ENCODE assay signal across 6 cellular contexts in the genomic region with DNA sequence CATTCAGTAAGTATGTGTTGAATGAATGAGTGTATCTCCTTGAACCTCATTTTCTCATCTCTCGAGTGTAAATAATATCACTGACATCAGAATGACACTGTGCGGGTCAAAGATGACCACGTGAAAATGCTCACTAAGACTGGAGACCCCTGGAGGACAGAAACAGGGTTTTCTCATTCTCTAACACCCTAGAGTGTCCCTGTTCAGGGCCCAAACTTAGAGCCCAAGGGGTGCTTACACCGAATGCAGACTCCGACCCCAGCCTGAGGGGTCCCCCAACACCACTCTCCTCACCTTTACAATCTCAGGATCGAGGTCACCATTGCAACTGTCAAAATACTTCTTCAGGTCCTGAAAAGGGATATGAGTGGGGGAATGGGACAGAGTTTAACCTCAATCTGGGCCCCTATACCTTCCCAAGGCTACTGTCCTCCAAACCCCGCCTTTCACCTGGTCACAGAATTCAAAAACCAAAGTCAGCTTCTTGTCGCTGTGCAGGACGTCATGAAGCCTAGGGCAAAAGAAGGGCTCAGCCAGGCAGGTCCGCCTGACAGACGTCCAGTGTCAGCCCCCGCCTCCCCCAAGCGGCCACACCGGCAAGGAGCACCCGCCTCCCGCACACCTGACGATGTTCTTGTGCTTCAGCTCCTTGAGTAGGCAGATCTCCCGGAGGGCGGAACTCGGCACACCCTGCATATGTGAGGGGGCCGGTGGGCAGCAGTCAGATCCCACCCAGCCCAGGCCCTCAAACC. TPM values are rescaled to one million over a fixed set of nuclear protein-coding genes. Genes with fewer than 3 reads are reported as not detected.
A peak's percentile ranks its signal among the peaks of the same experiment; 100 is the strongest.
DNase-seq lines count a peak whose midpoint lies in the region; ATAC-seq and TF ChIP-seq lines count a peak whose summit lies in the region.

No MANE protein-coding gene starts in this region.

- no peak overlapping the region for H2BK5ac ChIP-seq in neuronal stem cell (ENCODE audit: low read length)

- H3K9ac ChIP-seq in KMS-11 (no peak overlapping the region), neuronal stem cell (ENCODE audit: low read depth, low read length, poor library complexity) (peak overlapping the region; percentile 18)

- H3K27ac ChIP-seq in KMS-11 (no peak overlapping the region), breast epithelium (no peak overlapping the region), neuronal stem cell (replicated peaks; ENCODE audit: low read length) (no peak overlapping the region)

- H4K8ac ChIP-seq in neuronal stem cell (ENCODE audit: low read depth, low read length): no peak overlapping the region

- H2BK15ac ChIP-seq in neuronal stem cell (ENCODE audit: low read length): no peak overlapping the region

- TF ChIP-seq CTCF in KMS-11 (conservative IDR thresholded peaks at IDR 0.05; ENCODE audit: low read depth, low read length) (no peak), breast epithelium (IDR thresholded peaks at IDR 0.05) (no peak)

- H3K18ac ChIP-seq in neuronal stem cell (ENCODE audit: low read length): no peak overlapping the region

- H2AFZ ChIP-seq in KMS-11 (ENCODE audit: low read depth) (no peak overlapping the region), neuronal stem cell (ENCODE audit: low read length) (no peak overlapping the region)

- no peak overlapping the region for H2BK12ac ChIP-seq in neuronal stem cell (ENCODE audit: low read length)

- H3K14ac ChIP-seq in neuronal stem cell (ENCODE audit: low read length): no peak overlapping the region

- no peak for ATAC-seq in HG03108 (IDR thresholded peaks at IDR 0.05; ENCODE audit: unreplicated experiment)

- no peak overlapping the region for H3K4me3 ChIP-seq in KMS-11 (IDR thresholded peaks at IDR 0.05; ENCODE audit: insufficient read depth, low read depth, low read length)
- peak overlapping the region in 2 of 3 donors; percentile 86 to 98 for H3K4me3 ChIP-seq in breast epithelium
- H3K4me3 ChIP-seq in neuronal stem cell (ENCODE audit: low read length in 2 of 2): peak overlapping the region in 1 of 2 donors; percentile 61

- H3K36me3 ChIP-seq in KMS-11 (ENCODE audit: insufficient read depth) (no peaks in the 10 kb centered on the region), breast epithelium (no peaks in the 10 kb centered on the region), neuronal stem cell (replicated peaks in 1 of 2; ENCODE audit: control insufficient read depth in 2 of 2, insufficient read depth in 2 of 2, low read length in 2 of 2) (peaks cover 3 to 4% of the 10 kb centered on the region in 2 donors)

- no peaks in the 10 kb centered on the region for H4K20me1 ChIP-seq in KMS-11 (ENCODE audit: insufficient read depth)

- no peak overlapping the region for H2BK120ac ChIP-seq in neuronal stem cell (ENCODE audit: low read depth, low read length)

- H3K9me3 ChIP-seq in breast epithelium: no peaks in the 10 kb centered on the region
- H3K9me3 ChIP-seq in neuronal stem cell (replicated peaks in 1 of 2; ENCODE audit: control insufficient read depth in 2 of 2, insufficient read depth in 1 of 2, low read depth in 1 of 2, low read length in 2 of 2): peaks cover 0 to 2% of the 10 kb centered on the region in 2 donors

- H3K4ac ChIP-seq in neuronal stem cell (ENCODE audit: low read length): no peak overlapping the region

- no peak overlapping the region for H4K91ac ChIP-seq in neuronal stem cell (ENCODE audit: low read depth, low read length, poor library complexity)

- peaks cover 3% of the 10 kb centered on the region for H3K79me1 ChIP-seq in neuronal stem cell (ENCODE audit: low read depth, low read length)

- no peak overlapping the region for H2AK5ac ChIP-seq in neuronal stem cell (ENCODE audit: low read depth, low read length)

- no peaks in the 10 kb centered on the region for H3K27me3 ChIP-seq in KMS-11 (ENCODE audit: insufficient read depth, low read depth)
- H3K27me3 ChIP-seq in breast epithelium: no peaks in the 10 kb centered on the region
- peaks cover 0 to 33% (median 0%) of the 10 kb centered on the region in 3 experiments for H3K27me3 ChIP-seq in neuronal stem cell (ENCODE audit: control insufficient read depth in 3 of 3, insufficient read depth in 3 of 3, low read depth in 1 of 3, low read length in 3 of 3)

- DNase-seq in breast epithelium (ENCODE audit: low spot score in 2 of 2) (peak in 1 of 2 donors; percentile 71), neuronal stem cell (ENCODE audit: low spot score) (no peak), GM03348 (ENCODE audit: low spot score) (no peak), cortex of kidney (lab: John Stamatoyannopoulos, UW) (no peak)

- H3K4me2 ChIP-seq in KMS-11 (peak overlapping the region; percentile 57; the same call in 1 of the 2 replicates), neuronal stem cell (ENCODE audit: insufficient read depth, low read length, poor library complexity, severe bottlenecking) (no peak overlapping the region)

- no peak for TF ChIP-seq POLR2A in breast epithelium (IDR thresholded peaks at IDR 0.05)

- H3K4me1 ChIP-seq in KMS-11 (ENCODE audit: low read depth, poor library complexity, severe bottlenecking): peaks cover 11% of the 10 kb centered on the region
- H3K4me1 ChIP-seq in breast epithelium: peaks cover 12 to 19% of the 10 kb centered on the region in 2 donors
- peaks cover 24 to 25% of the 10 kb centered on the region in 2 donors for H3K4me1 ChIP-seq in neuronal stem cell (ENCODE audit: control insufficient read depth in 2 of 2, insufficient read depth in 1 of 2, low read depth in 1 of 2, low read length in 2 of 2)

- H3K79me2 ChIP-seq in KMS-11 (ENCODE audit: insufficient read depth, low read depth): peaks cover 14% of the 10 kb centered on the region; the same call in 1 of the 2 replicates

- no CpG with 5 or more reads among the region's 21 CpGs for WGBS in neuronal stem cell (ENCODE audit: extremely low coverage in 2 of 2, insufficient read length in 2 of 2, insufficient replicate concordance in 1 of 2), 2 donors

- intact Hi-C loops in breast epithelium (cut with DNase I; ENCODE audit: low total_unique reads): no loop called here

- no peak overlapping the region for H3K23ac ChIP-seq in neuronal stem cell (ENCODE audit: low read depth, low read length, poor library complexity)

RNA-seq across cellular contexts. Expression of gene CDK5, which starts 1.2 kb away (rescaled TPM):
- 1 to 10 TPM; 5.2 to 8.8 (median 8.6) TPM for total RNA-seq in breast epithelium
- 14.1 TPM for polyA plus RNA-seq in neuronal stem cell (2013, experiment 1 of 2)
- 13.9 TPM for polyA plus RNA-seq in neuronal stem cell (2013, experiment 2 of 2)

RNA-seq across cellular contexts. Expression of gene SLC4A2, which starts 2.9 kb away (rescaled TPM):
- total RNA-seq in breast epithelium: 100 to 1,000 TPM in 1 of 3 donors, 10 to 100 TPM in 2; 83.2 to 101 (median 92.8) TPM
- polyA plus RNA-seq in neuronal stem cell (2013, experiment 1 of 2): 47.2 TPM
- 44.5 TPM for polyA plus RNA-seq in neuronal stem cell (2013, experiment 2 of 2)

RNA-seq across cellular contexts. Expression of gene ASIC3, which starts 8.1 kb away (rescaled TPM):
- total RNA-seq in breast epithelium: 1 to 10 TPM; 1.3 to 3.3 (median 2.3) TPM
- 5.1 TPM for polyA plus RNA-seq in neuronal stem cell (2013, experiment 1 of 2)
- 4.6 TPM for polyA plus RNA-seq in neuronal stem cell (2013, experiment 2 of 2)

RNA-seq across cellular contexts. Expression of gene FASTK, which starts 24.1 kb away (rescaled TPM):
- total RNA-seq in breast epithelium: 10 to 100 TPM; 45.6 to 63.5 (median 60.0) TPM
- polyA plus RNA-seq in neuronal stem cell (2013, experiment 1 of 2): 40.4 TPM
- polyA plus RNA-seq in neuronal stem cell (2013, experiment 2 of 2): 40.8 TPM

RNA-seq across cellular contexts. Expression of gene TMUB1, which starts 26.8 kb away (rescaled TPM):
- 10 to 100 TPM; 32.1 to 36.1 (median 35.0) TPM for total RNA-seq in breast epithelium
- 45.7 TPM for polyA plus RNA-seq in neuronal stem cell (2013, experiment 1 of 2)
- 44.8 TPM for polyA plus RNA-seq in neuronal stem cell (2013, experiment 2 of 2)
